8 cellular contexts compared by ENCODE assay signal in the genomic region with DNA sequence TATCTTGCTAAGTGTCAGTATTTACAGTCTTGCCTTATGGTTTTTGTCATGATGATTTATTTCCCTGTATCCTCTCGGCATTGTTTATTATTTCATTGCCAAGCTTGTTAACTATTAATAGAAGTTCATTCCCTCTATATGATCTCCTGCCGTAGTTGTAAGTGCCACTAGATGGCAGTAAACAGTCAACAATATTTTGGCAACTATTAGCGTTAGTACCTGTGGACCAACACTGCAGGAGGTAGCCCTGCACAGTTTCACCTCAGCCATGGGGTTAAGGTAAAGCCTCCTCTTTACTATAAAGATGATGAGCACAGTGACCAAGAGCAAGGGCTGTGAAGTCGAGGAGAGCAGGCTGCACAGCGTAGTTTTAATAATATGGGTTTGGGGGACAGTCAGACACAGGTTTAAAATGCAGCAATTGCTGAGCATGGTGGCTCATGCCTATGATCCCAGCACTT. TPM values are rescaled to one million over a fixed set of nuclear protein-coding genes. Genes with fewer than 3 reads are reported as not detected.
A peak's percentile ranks its signal among the peaks of the same experiment; 100 is the strongest.
DNase-seq lines count a peak whose midpoint lies in the region; ATAC-seq and TF ChIP-seq lines count a peak whose summit lies in the region.

No MANE protein-coding gene starts in this region.

- H3K9ac ChIP-seq in MM.1S (ENCODE audit: low read length) = no peak overlapping the region

- WGBS in body of pancreas, 2 donors = 12 to 13% methylated on average over 5 of the region's 5 CpGs
- WGBS in spleen, 5 donors = 16 to 22% (median 19%) methylated on average over 5 of the region's 5 CpGs

- H3K9me3 ChIP-seq in MM.1S (replicated peaks; ENCODE audit: insufficient read depth, low read length) (no peaks in the 10 kb centered on the region), body of pancreas (no peaks in the 10 kb centered on the region), spleen (no peaks in the 10 kb centered on the region)

- peak; percentile 82 for ATAC-seq in GM21723 (IDR thresholded peaks at IDR 0.05; ENCODE audit: unreplicated experiment)
- ATAC-seq in body of pancreas = peak; percentile 81
- ATAC-seq in HG03280 (IDR thresholded peaks at IDR 0.05; ENCODE audit: unreplicated experiment) = no peak

- H3K9me2 ChIP-seq in MM.1S (replicated peaks; ENCODE audit: insufficient read depth, low read length) = no peaks in the 10 kb centered on the region

- no peak overlapping the region for H2AFZ ChIP-seq in MM.1S (ENCODE audit: low read length)

- no peaks in the 10 kb centered on the region for H3K27me3 ChIP-seq in MM.1S (replicated peaks; ENCODE audit: insufficient read depth, low read length)
- H3K27me3 ChIP-seq in body of pancreas = no peaks in the 10 kb centered on the region
- no peaks in the 10 kb centered on the region for H3K27me3 ChIP-seq in spleen (replicated peaks in 1 of 7)

- intact Hi-C loops in body of pancreas (cut with DNase I) (loop anchor here (10.0 kb wide), 1 partner anchor 278 kb away; no protein-coding TSS in a partner anchor), spleen (cut with DNase I; ENCODE audit: low total_unique reads) (loop anchor here (10.0 kb wide), 1 partner anchor 298 kb away; no protein-coding TSS in a partner anchor)

- DNase-seq in G401 (ENCODE audit: low spot score) (peak; percentile 74), MM.1S (peak; percentile 77), SK-MEL-5 (ENCODE audit: low read depth, low spot score) (peak; percentile 74), body of pancreas (peak; percentile 36 to 73 (median 52)), iPS-NIHi7 (ENCODE audit: extremely low spot score) (peak; percentile 73), spleen (no peak)

- H3K36me3 ChIP-seq in MM.1S (replicated peaks; ENCODE audit: insufficient read depth, low read length) (no peaks in the 10 kb centered on the region), body of pancreas (replicated peaks in 1 of 2; ENCODE audit: insufficient read depth in 1 of 2, low read depth in 2 of 2) (no peaks in the 10 kb centered on the region), spleen (no peaks in the 10 kb centered on the region)

- no peaks in the 10 kb centered on the region for H3K79me2 ChIP-seq in MM.1S (ENCODE audit: low read length)

- H3K4me2 ChIP-seq in MM.1S (ENCODE audit: low read depth, low read length) = no peak overlapping the region

- H3K4me3 ChIP-seq in MM.1S (ENCODE audit: low read length) (no peak overlapping the region), body of pancreas (no peak overlapping the region), spleen (no peak overlapping the region)

- H3K4me1 ChIP-seq in MM.1S (ENCODE audit: low read length) (no peaks in the 10 kb centered on the region), body of pancreas (no peaks in the 10 kb centered on the region), spleen (peaks cover 0 to 7% (median 4%) of the 10 kb centered on the region in 6 donors)

- TF ChIP-seq POLR2A in body of pancreas (IDR thresholded peaks at IDR 0.05) (no peak), spleen (IDR thresholded peaks at IDR 0.05) (no peak)

- H3K27ac ChIP-seq in MM.1S (ENCODE audit: low read length) (no peak overlapping the region), body of pancreas (no peak overlapping the region), spleen (no peak overlapping the region)

- in situ Hi-C loops in G401 (cut with HindIII; ENCODE audit: low sequenced_read_pairs) (no loop called here), SK-MEL-5 (cut with HindIII; ENCODE audit: low pct_unique_long_range_greater_than_20kb, low sequenced_read_pairs) (no loop called here)

- no peaks in the 10 kb centered on the region for H4K20me1 ChIP-seq in MM.1S (ENCODE audit: insufficient read depth, low read length)

- TF ChIP-seq CTCF in MM.1S (IDR thresholded peaks at IDR 0.05; ENCODE audit: low read length) (peak; percentile 89), body of pancreas (IDR thresholded peaks at IDR 0.05) (peak; percentile 45 to 83 (median 77)), spleen (IDR thresholded peaks at IDR 0.05 in 8 of 11, conservative IDR thresholded peaks at IDR 0.05 in 3 of 11) (peak; percentile 57 to 80 (median 77))

- no peaks in the 10 kb centered on the region for H3F3A ChIP-seq in MM.1S (ENCODE audit: insufficient read depth, low read length)

RNA-seq across cellular contexts. Expression of a gene that starts 26.1 kb away (rescaled TPM):
- 6.2 and 8.1 TPM in 2 replicates for total RNA-seq in G401 (2014; rRNA removed; shearing (Covaris generic))
- 4.7 and 5.2 TPM in 2 replicates for total RNA-seq in SK-MEL-5 (2014; rRNA removed; shearing (Covaris generic))
- 3.8 and 8.2 TPM in 2 replicates for polyA plus RNA-seq in SK-MEL-5 (2015; cell fraction: cytosol; rRNA removed)
- polyA plus RNA-seq in SK-MEL-5 (2015; cell fraction: nucleus; rRNA removed) = 8.6 and 10.4 TPM in 2 replicates
- total RNA-seq in body of pancreas = 1 to 10 TPM; 3.9 to 7.9 TPM
- total RNA-seq in spleen = 10 to 100 TPM in 5 of 7 donors, 1 to 10 TPM in 2; 7.8 to 11.8 (median 10.3) TPM
- polyA plus RNA-seq in spleen = 1 to 10 TPM; 2.2 to 3.6 (median 2.4) TPM
